In genomic region chr1:35930593-35931423, GRCh38 we compare ENCODE assay signal across 8 cellular contexts. TPM values are rescaled to one million over a fixed set of nuclear protein-coding genes. Genes with fewer than 3 reads are reported as not detected.
A peak's percentile ranks its signal among the peaks of the same experiment; 100 is the strongest.
DNase-seq lines count a peak whose midpoint lies in the region; ATAC-seq and TF ChIP-seq lines count a peak whose summit lies in the region.

Gene AGO3 (plus strand): TSS chr1:35931105. CDS start chr1:35931427, 322 bp downstream.

- H3K27ac ChIP-seq in dorsolateral prefrontal cortex = peak within 1 kb of the TSS; percentile 53 to 99 (median 96)
- H3K27ac ChIP-seq in right lobe of liver = peak within 1 kb of the TSS; percentile 93 to 98 (median 97)

- peak; percentile 86 for DNase-seq in CD14-positive monocyte (ENCODE audit: low spot score)
- DNase-seq in NCI-H774 (lab: John Stamatoyannopoulos, UW) = peak; percentile 97
- DNase-seq in activated CD4-positive, alpha-beta memory T cell treated with anti-CD3 and anti-CD28 coated beads for 36 hours = peak; percentile 94
- DNase-seq in dorsolateral prefrontal cortex = peak; percentile 63 to 91 (median 76)
- DNase-seq in right lobe of liver = peak; percentile 88 to 89 (median 88)
- peak; percentile 91 for DNase-seq in stimulated activated CD4-positive, alpha-beta T cell treated with anti-CD3 and anti-CD28 coated beads, Interleukin-4, amount 100 ng/mL, for 24 hours

- H3K36me3 Mint-ChIP-seq in CD14-positive monocyte = peaks cover 2 to 12% of the 10 kb centered on the region in 2 donors
- peaks cover 2% of the 10 kb centered on the region for H3K36me3 Mint-ChIP-seq in activated CD4-positive, alpha-beta memory T cell treated with anti-CD3 and anti-CD28 coated beads for 36 hours

- TF ChIP-seq POLR2A in right lobe of liver (IDR thresholded peaks at IDR 0.05) = peak; percentile 91

- 0% methylated on average over 2 of the region's 110 CpGs for WGBS in right lobe of liver (ENCODE audit: insufficient coverage, low coverage, low lambda C conversion rate, missing lambda C conversion rate)

- TF ChIP-seq CTCF in CD14-positive monocyte (IDR thresholded peaks at IDR 0.05) = no peak
- peak in 6 of 56 donors; percentile 4 to 32 (median 13) for TF ChIP-seq CTCF in dorsolateral prefrontal cortex (IDR thresholded peaks at IDR 0.05 in 54 of 56, conservative IDR thresholded peaks at IDR 0.05 in 2 of 56; ENCODE audit: low read depth in 1 of 56, partially characterized antibody in 56 of 56)
- no peak for TF ChIP-seq CTCF in right lobe of liver (IDR thresholded peaks at IDR 0.05)

- H3K4me3 Mint-ChIP-seq in CD14-positive monocyte = peak within 1 kb of the TSS; percentile 90 to 94
- peak within 1 kb of the TSS; percentile 94 for H3K4me3 Mint-ChIP-seq in activated CD4-positive, alpha-beta memory T cell treated with anti-CD3 and anti-CD28 coated beads for 36 hours

- intact Hi-C loops in CD14-positive monocyte (cut with micrococcal nuclease) = loop anchor here (5.0 to 10.0 kb wide), 3 partner anchors 39 to 126 kb away; partner anchors contain the start of genes AGO1 (in 1 of the 2) and AGO4 (in 1 of the 2)
- intact Hi-C loops in activated CD4-positive, alpha-beta memory T cell treated with anti-CD3 and anti-CD28 coated beads for 36 hours (cut with micrococcal nuclease) = loop anchor here (1.0 to 10.0 kb wide), 6 partner anchors 11 to 291 kb away; partner anchors contain the start of genes ADPRS, AGO1, AGO4 and THRAP3
- intact Hi-C loops in dorsolateral prefrontal cortex (cut with DNase I) = loop anchor here (2.0 to 10.0 kb wide), 4 partner anchors 48 to 156 kb away; partner anchors contain the start of genes ADPRS (in 2 of the 2), AGO1 (in 2 of the 2) and TEKT2 (in 1 of the 2)
- intact Hi-C loops in right lobe of liver (cut with DNase I) = no loop called here

- H3K27me3 ChIP-seq in dorsolateral prefrontal cortex = no peaks in the 10 kb centered on the region
- no peaks in the 10 kb centered on the region for H3K27me3 ChIP-seq in right lobe of liver

- POLR2A ChIA-PET in activated CD4-positive, alpha-beta memory T cell treated with anti-CD3 and anti-CD28 coated beads for 36 hours (lab: Charles Lee) = interaction anchor here (0.5 to 1.6 kb wide), 13 partner anchors 11 to 1633 kb away, joined by 3 to 10 read pairs (median 3); partner anchors contain the start of genes ADPRS and AGO1

- H3K4me3 ChIP-seq in dorsolateral prefrontal cortex = peak within 1 kb of the TSS; percentile 64 to 99 (median 92)
- peak within 1 kb of the TSS; percentile 89 to 90 (median 90) for H3K4me3 ChIP-seq in right lobe of liver

- H3K4me1 Mint-ChIP-seq in CD14-positive monocyte = peaks cover 30% of the 10 kb centered on the region
- peaks cover 33% of the 10 kb centered on the region for H3K4me1 Mint-ChIP-seq in activated CD4-positive, alpha-beta memory T cell treated with anti-CD3 and anti-CD28 coated beads for 36 hours (ENCODE audit: low read depth)

- H3K27me3 Mint-ChIP-seq in CD14-positive monocyte (ENCODE audit: low read depth in 3 of 3) = no peaks in the 10 kb centered on the region
- no peaks in the 10 kb centered on the region for H3K27me3 Mint-ChIP-seq in activated CD4-positive, alpha-beta memory T cell treated with anti-CD3 and anti-CD28 coated beads for 36 hours

- peak; percentile 80 for ATAC-seq in GM19452 (IDR thresholded peaks at IDR 0.05; ENCODE audit: unreplicated experiment)
- peak; percentile 83 for ATAC-seq in HG03571 (IDR thresholded peaks at IDR 0.05; ENCODE audit: unreplicated experiment)
- ATAC-seq in right lobe of liver = peak; percentile 84 to 93 (median 89)

- peak within 1 kb of the TSS; percentile 92 to 98 (median 96) for H3K27ac Mint-ChIP-seq in CD14-positive monocyte
- H3K27ac Mint-ChIP-seq in activated CD4-positive, alpha-beta memory T cell treated with anti-CD3 and anti-CD28 coated beads for 36 hours = peak within 1 kb of the TSS; percentile 93

- peaks cover 0 to 35% (median 6%) of the 10 kb centered on the region in 4 donors for H3K4me1 ChIP-seq in right lobe of liver

- H3K36me3 ChIP-seq in right lobe of liver = no peaks in the 10 kb centered on the region

- CTCF ChIA-PET in activated CD4-positive, alpha-beta memory T cell treated with anti-CD3 and anti-CD28 coated beads for 36 hours (lab: Charles Lee) = interaction anchor here (0.6 to 2.6 kb wide), 5 partner anchors 11 to 350 kb away, joined by 3 to 17 read pairs (median 3); partner anchors contain the start of gene AGO1

- H3K9me3 Mint-ChIP-seq in CD14-positive monocyte = no peaks in the 10 kb centered on the region
- H3K9me3 Mint-ChIP-seq in activated CD4-positive, alpha-beta memory T cell treated with anti-CD3 and anti-CD28 coated beads for 36 hours = no peaks in the 10 kb centered on the region

- no peaks in the 10 kb centered on the region for H3K9me3 ChIP-seq in right lobe of liver

RNA-seq across cellular contexts. Expression of gene AGO3, which starts in this region (rescaled TPM):
- polyA plus RNA-seq in CD14-positive monocyte = 1 to 10 TPM; 6.3 to 9.0 TPM
- total RNA-seq in activated CD4-positive, alpha-beta memory T cell treated with anti-CD3 and anti-CD28 coated beads for 36 hours = 10 to 100 TPM; 23.1 to 25.3 TPM
- total RNA-seq in dorsolateral prefrontal cortex (10 to 100 TPM; 29.2 to 63.9 (median 43.8) TPM), right lobe of liver (10 to 100 TPM in 5 of 6 experiments, 1 to 10 TPM in 1; 7.0 to 16.2 (median 13.1) TPM)

Comparison
In these comparisons a context has a peak if more than half of its experiments do, and no peak if none do; other contexts are left out.
1. Peak in every context shown above with its lines: DNase-seq, ATAC-seq, H3K4me3 ChIP-seq and H3K27ac ChIP-seq.
2. intact Hi-C loops: an anchor here in CD14-positive monocyte (5.0 to 10.0 kb wide), activated CD4-positive, alpha-beta memory T cell treated with anti-CD3 and anti-CD28 coated beads for 36 hours (1.0 to 10.0 kb wide) and dorsolateral prefrontal cortex (2.0 to 10.0 kb wide); none called in right lobe of liver.